In genomic region chr4:76673361-76673760, GRCh38 we compare ENCODE assay signal across 25 cellular contexts.
"Had no signal": no experiment of that assay in that cellular context is flagged by ENCODE, and none has a peak within 500 bp of the region (broad histone marks: within the 10 kb centered on the region; RNA-seq: fewer than 3 reads in every experiment).

No MANE protein-coding gene starts in this region.

- DNase-seq: activated CD4-positive, alpha-beta memory T cell treated with anti-CD3 and anti-CD28 coated beads, Interleukin-2, amount 10 ng/mL, durations not matched to agents 7 days and 5 days; activated CD4-positive, alpha-beta T cell treated with anti-CD3 and anti-CD28 coated beads, Interleukin-2, amount 50 U/mL, for 1 hour; activated CD4-positive, CD25-positive, alpha-beta regulatory T cell; activated gamma-delta T cell; activated naive CD4-positive, alpha-beta T cell treated with anti-CD3 and anti-CD28 coated beads for 36 hours; activated T-cell treated with anti-CD3 and anti-CD28 coated beads for 4 hours; activated T-cell treated with anti-CD3 and anti-CD28 coated beads, Interleukin-2, amount 50 U/mL, for 48 hours; brain microvascular endothelial cell; cerebellar nuclear complex; MG63; MV-4-11; NCI-H1092 treated with DMSO at 0.1 percent for 48 hours; NCI-H1417 treated with DMSO at 0.1 percent for 48 hours; NCI-H1694; NCI-H2029; NCI-H510A treated with DMSO at 0.1 percent for 48 hours; NCI-H69; NK-92 treated with Interleukin-12 subunit alpha and Interleukin-12 subunit beta, amount 100 ng/mL, for 24 hours; PC-3; SIG-M5; T-cell; T-helper 2 cell; T1000 had no signal

- H3K9me3 ChIP-seq: MG63 had no signal

- H3K27me3 ChIP-seq: brain microvascular endothelial cell, MG63 had no signal

- H3K4me3 ChIP-seq: MG63 had no signal

- ATAC-seq: activated T-helper 17 cell treated with anti-CD3 and anti-CD28 coated beads, Interleukin-2, amount 50 U/mL, for 72 hours; PC-3; T-cell had no signal

- H3K36me3 ChIP-seq: brain microvascular endothelial cell, MG63 had no signal

- H3K27ac ChIP-seq: brain microvascular endothelial cell, VCaP had no signal
